In the genomic region with DNA sequence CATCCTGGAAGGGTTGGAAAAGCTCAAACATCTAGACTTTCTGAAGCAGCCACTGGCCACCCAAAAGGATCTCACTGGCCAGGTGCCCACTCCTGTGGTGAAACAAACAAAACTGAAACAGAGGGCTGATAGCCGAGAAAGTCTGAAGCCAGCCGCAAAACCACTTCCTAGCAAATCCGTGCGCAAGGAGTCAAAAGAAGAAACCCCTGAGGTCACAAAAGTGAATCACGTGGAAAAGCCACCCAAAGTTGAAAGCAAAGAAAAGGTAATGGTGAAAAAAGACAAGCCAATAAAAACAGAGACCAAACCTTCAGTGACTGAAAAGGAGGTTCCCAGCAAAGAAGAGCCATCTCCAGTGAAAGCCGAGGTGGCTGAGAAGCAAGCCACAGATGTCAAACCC, we compare ENCODE assay signal across 8 cellular contexts.
DNase-seq lines count a peak whose midpoint lies in the region; ATAC-seq and TF ChIP-seq lines count a peak whose summit lies in the region.

No MANE protein-coding gene starts in this region.

- H4K20me1 ChIP-seq in SU-DHL-6 (ENCODE audit: low read depth, low read length), result no peaks in the 10 kb centered on the region

- no peak overlapping the region for H2AFZ ChIP-seq in SU-DHL-6 (ENCODE audit: low read depth, low read length, severe bottlenecking)

- H3K4me2 ChIP-seq in SU-DHL-6 (ENCODE audit: low read depth, low read length, poor library complexity, severe bottlenecking), result peak overlapping the region; percentile 71

- TF ChIP-seq CTCF in SU-DHL-6 (IDR thresholded peaks at IDR 0.05; ENCODE audit: insufficient read depth, low read length, poor library complexity, severe bottlenecking), result no peak

- intact Hi-C loops in Right ventricle myocardium inferior (cut with DNase I), result no loop called here

- H3K4me3 ChIP-seq in SU-DHL-6 (ENCODE audit: insufficient read depth, low read length, poor library complexity, severe bottlenecking), result peak overlapping the region; percentile 32

- peak in 2 of 3 experiments; percentile 10 to 12 for DNase-seq in activated CD8-positive, alpha-beta memory T cell treated with anti-CD3 and anti-CD28 coated beads for 48 hours (ENCODE audit: low read depth in 2 of 3, low spot score in 2 of 3)
- DNase-seq in activated CD8-positive, alpha-beta memory T cell treated with anti-CD3 and anti-CD28 coated beads, Interleukin-2, amount 50 U/mL, for 4 hours, result no peak
- DNase-seq in stimulated activated CD8-positive, alpha-beta memory T cell treated with anti-CD3 and anti-CD28 coated beads, Interleukin-7, amount 100 ng/mL, for 48 hours (ENCODE audit: extremely low read depth in 1 of 2, low read depth in 1 of 2), result peak; percentile 29 to 40
- no peak for DNase-seq in amygdala (lab: John Stamatoyannopoulos, UW)
- DNase-seq in hypothalamus (lab: John Stamatoyannopoulos, UW), result no peak
- DNase-seq in Right ventricle myocardium inferior (ENCODE audit: missing footprints), result no peak

- H3K79me2 ChIP-seq in SU-DHL-6 (ENCODE audit: insufficient read depth, low read length), result no peaks in the 10 kb centered on the region

- no peaks in the 10 kb centered on the region for H3K36me3 ChIP-seq in SU-DHL-6 (ENCODE audit: low read length)

- no peak overlapping the region; the same call in 1 of the 2 replicates for H3K9ac ChIP-seq in SU-DHL-6 (ENCODE audit: low read length)

- ATAC-seq in HG02840 (IDR thresholded peaks at IDR 0.05; ENCODE audit: low FRiP score, unreplicated experiment) (peak; percentile 77), Right ventricle myocardium inferior (no peak)

- peak overlapping the region; percentile 66 for H3K27ac ChIP-seq in SU-DHL-6 (ENCODE audit: low read depth, low read length)

- H3K9me3 ChIP-seq in SU-DHL-6 (ENCODE audit: insufficient read depth, low read length), result no peaks in the 10 kb centered on the region

- H3K9me2 ChIP-seq in SU-DHL-6 (replicated peaks; ENCODE audit: insufficient read depth, low read length), result no peaks in the 10 kb centered on the region

- 0 out of 2 replicates have a peak, but pooled peaks cover 3% of the 10 kb centered on the region for H3F3A ChIP-seq in SU-DHL-6 (ENCODE audit: insufficient read depth)

- no peaks in the 10 kb centered on the region for H3K27me3 ChIP-seq in SU-DHL-6 (ENCODE audit: low read length)

Comparison
In these comparisons a context has a peak if more than half of its experiments do, and no peak if none do; other contexts are left out.
1. DNase-seq: peak in activated CD8-positive, alpha-beta memory T cell treated with anti-CD3 and anti-CD28 coated beads for 48 hours (2 of 3) and stimulated activated CD8-positive, alpha-beta memory T cell treated with anti-CD3 and anti-CD28 coated beads, Interleukin-7, amount 100 ng/mL, for 48 hours (2 of 2); none in activated CD8-positive, alpha-beta memory T cell treated with anti-CD3 and anti-CD28 coated beads, Interleukin-2, amount 50 U/mL, for 4 hours (single experiment), amygdala (0 of 56), hypothalamus (0 of 51) and Right ventricle myocardium inferior (single experiment).